In genomic region chr3:142578309-142579223, GRCh38 we compare ENCODE assay signal across 8 cellular contexts. TPM values are rescaled to one million over a fixed set of nuclear protein-coding genes. Genes with fewer than 3 reads are reported as not detected.
DNase-seq lines count a peak whose midpoint lies in the region; ATAC-seq and TF ChIP-seq lines count a peak whose summit lies in the region.

ATR (minus strand) TSS chr3:142578733; CDS start chr3:142578704, 29 bp downstream.

- no peaks in the 10 kb centered on the region for H3K9me3 Mint-ChIP-seq in activated naive CD8-positive, alpha-beta T cell (ENCODE audit: low read depth)
- no peaks in the 10 kb centered on the region for H3K9me3 Mint-ChIP-seq in osteocyte (ENCODE audit: unreplicated experiment)

- H3K36me3 ChIP-seq in thymus (ENCODE audit: control insufficient read depth, insufficient read depth) = no peaks in the 10 kb centered on the region

- peaks cover 6% of the 10 kb centered on the region for H3K4me1 ChIP-seq in thymus (ENCODE audit: control insufficient read depth, insufficient read depth, low read length)

- H3K36me3 Mint-ChIP-seq in activated naive CD8-positive, alpha-beta T cell = peaks cover 4% of the 10 kb centered on the region
- no peaks in the 10 kb centered on the region for H3K36me3 Mint-ChIP-seq in osteocyte (ENCODE audit: unreplicated experiment)

- CTCF ChIA-PET in GM10248 (lab: Yijun Ruan, JAX) = interaction anchor here (0.9 to 2.7 kb wide), 5 partner anchors 9 to 135 kb away, joined by 3 to 11 read pairs (median 5); no protein-coding TSS in a partner anchor

- DNase-seq in GM10248 (ENCODE audit: extremely low spot score) (peak; percentile 95), NCI-H1105 (lab: John Stamatoyannopoulos, UW) (peak; percentile 99), SKM-1 treated with dmso at 0.1 percent for 144 hours (lab: John Stamatoyannopoulos, UW; ENCODE audit: unreplicated experiment) (peak; percentile 92), glomerular visceral epithelial cell (ENCODE audit: extremely low spot score) (peak; percentile 97), osteocyte (ENCODE audit: extremely low spot score, unreplicated experiment) (peak; percentile 98)

- H3K27me3 Mint-ChIP-seq in activated naive CD8-positive, alpha-beta T cell = no peaks in the 10 kb centered on the region
- peaks cover 11% of the 10 kb centered on the region for H3K27me3 Mint-ChIP-seq in osteocyte (ENCODE audit: unreplicated experiment)

- POLR2A ChIA-PET in GM10248 (lab: Yijun Ruan, JAX) = interaction anchor here (0.6 to 1.1 kb wide), 4 partner anchors 9 to 423 kb away, joined by 3 to 6 read pairs (median 4); partner anchors contain the start of gene U2SURP

- TF ChIP-seq CTCF in GM10248 (IDR thresholded peaks at IDR 0.05; ENCODE audit: control extremely low read depth, extremely low read depth, low read depth, missing control alignments) (no peak), osteocyte (IDR thresholded peaks at IDR 0.05) (no peak)

- peak within 1 kb of the TSS; percentile 66 for H3K4me3 ChIP-seq in thymus (ENCODE audit: low read length)

- H3K27me3 ChIP-seq in thymus (ENCODE audit: control insufficient read depth, insufficient read depth) = no peaks in the 10 kb centered on the region

- H3K27ac ChIP-seq in thymus (ENCODE audit: low read depth) = peak within 1 kb of the TSS; percentile 100

- peak; percentile 96 for ATAC-seq in HG02623 (IDR thresholded peaks at IDR 0.05; ENCODE audit: unreplicated experiment)

- H3K9me3 ChIP-seq in thymus (ENCODE audit: control insufficient read depth) = no peaks in the 10 kb centered on the region

- WGBS in thymus = under 1% methylated on average over 65 of the region's 65 CpGs

- H3K27ac Mint-ChIP-seq in activated naive CD8-positive, alpha-beta T cell = peak within 1 kb of the TSS; percentile 98
- H3K27ac Mint-ChIP-seq in osteocyte (ENCODE audit: unreplicated experiment) = peak within 1 kb of the TSS; percentile 99

- H3K4me3 Mint-ChIP-seq in activated naive CD8-positive, alpha-beta T cell = peak within 1 kb of the TSS; percentile 100
- H3K4me3 Mint-ChIP-seq in osteocyte (ENCODE audit: unreplicated experiment) = peak within 1 kb of the TSS; percentile 96

- peaks cover 51% of the 10 kb centered on the region for H3K4me1 Mint-ChIP-seq in activated naive CD8-positive, alpha-beta T cell (ENCODE audit: low read depth)
- H3K4me1 Mint-ChIP-seq in osteocyte (ENCODE audit: unreplicated experiment) = peaks cover 26% of the 10 kb centered on the region

RNA-seq across cellular contexts. Expression of gene ATR, which starts in this region (rescaled TPM):
- total RNA-seq in osteocyte = 24.3 and 27.1 TPM in 2 replicates
- polyA plus RNA-seq in thymus = 50.8 TPM

Comparison
In these comparisons a context has a peak if more than half of its experiments do, and no peak if none do; other contexts are left out.
1. Peak in every context shown above with its lines: DNase-seq, ATAC-seq, H3K4me3 ChIP-seq and H3K27ac ChIP-seq.